8 cellular contexts compared by ENCODE assay signal in genomic region chr7:132654150-132654549, GRCh38.
DNase-seq lines count a peak whose midpoint lies in the region; ATAC-seq and TF ChIP-seq lines count a peak whose summit lies in the region.

No MANE protein-coding gene starts in this region.

- H3K27ac ChIP-seq in uterus (no peak overlapping the region), coronary artery (no peak overlapping the region)

- H3K4me3 Mint-ChIP-seq in type B pancreatic cell: no peak overlapping the region

- H3K9me3 ChIP-seq in uterus: no peaks in the 10 kb centered on the region

- no peaks in the 10 kb centered on the region for H3K36me3 ChIP-seq in uterus

- H3K27me3 Mint-ChIP-seq in type B pancreatic cell: peaks cover 23% of the 10 kb centered on the region

- no peaks in the 10 kb centered on the region for H3K36me3 Mint-ChIP-seq in type B pancreatic cell

- TF ChIP-seq POLR2A in uterus (IDR thresholded peaks at IDR 0.05): no peak

- no peaks in the 10 kb centered on the region for H3K9me3 Mint-ChIP-seq in type B pancreatic cell

- peak; percentile 57 for ATAC-seq in GM21619 (IDR thresholded peaks at IDR 0.05; ENCODE audit: unreplicated experiment)

- H3K4me3 ChIP-seq in choroid plexus epithelial cell (ENCODE audit: low read depth, low read length) (no peak overlapping the region), uterus (no peak overlapping the region), coronary artery (no peak overlapping the region)

- no peak overlapping the region for H3K27ac Mint-ChIP-seq in type B pancreatic cell

- no peaks in the 10 kb centered on the region for H3K27me3 ChIP-seq in uterus

- intact Hi-C loops in uterus (cut with DNase I; ENCODE audit: low total_unique reads): no loop called here

- peaks cover 10% of the 10 kb centered on the region for H3K4me1 Mint-ChIP-seq in type B pancreatic cell (ENCODE audit: unreplicated experiment)

- TF ChIP-seq CTCF in LNCAP (IDR thresholded peaks at IDR 0.05) (peak; percentile 40; the same call in 1 of the 2 replicates), choroid plexus epithelial cell (conservative IDR thresholded peaks at IDR 0.05; ENCODE audit: low read depth, low read length) (peak; percentile 67), type B pancreatic cell (conservative IDR thresholded peaks at IDR 0.05) (peak; percentile 70), uterus (IDR thresholded peaks at IDR 0.05) (no peak), coronary artery (IDR thresholded peaks at IDR 0.05) (no peak)

- H3K4me1 ChIP-seq in uterus: no peaks in the 10 kb centered on the region

- peak; percentile 26 for DNase-seq in DMS 273 (lab: John Stamatoyannopoulos, UW; ENCODE audit: unreplicated experiment)
- DNase-seq in DMS 273 treated with DMSO at 0.1 percent for 48 hours (lab: John Stamatoyannopoulos, UW): no peak
- peak; percentile 50 for DNase-seq in choroid plexus epithelial cell (ENCODE audit: low read depth)
- DNase-seq in type B pancreatic cell (ENCODE audit: extremely low spot score, unreplicated experiment): no peak
- DNase-seq in uterus: no peak
- DNase-seq in coronary artery (ENCODE audit: low spot score): no peak

Comparison
In these comparisons a context has a peak if more than half of its experiments do, and no peak if none do; other contexts are left out.
1. DNase-seq: peak in DMS 273 (single experiment) and choroid plexus epithelial cell (single experiment); none in DMS 273 treated with DMSO at 0.1 percent for 48 hours (single experiment), type B pancreatic cell (single experiment), uterus (0 of 2) and coronary artery (single experiment).
2. CTCF ChIP-seq: peak in LNCAP (single experiment), choroid plexus epithelial cell (single experiment) and type B pancreatic cell (single experiment); none in uterus (0 of 4) and coronary artery (single experiment).